Comparison of ENCODE assay signal across 23 cellular contexts in the genomic region with DNA sequence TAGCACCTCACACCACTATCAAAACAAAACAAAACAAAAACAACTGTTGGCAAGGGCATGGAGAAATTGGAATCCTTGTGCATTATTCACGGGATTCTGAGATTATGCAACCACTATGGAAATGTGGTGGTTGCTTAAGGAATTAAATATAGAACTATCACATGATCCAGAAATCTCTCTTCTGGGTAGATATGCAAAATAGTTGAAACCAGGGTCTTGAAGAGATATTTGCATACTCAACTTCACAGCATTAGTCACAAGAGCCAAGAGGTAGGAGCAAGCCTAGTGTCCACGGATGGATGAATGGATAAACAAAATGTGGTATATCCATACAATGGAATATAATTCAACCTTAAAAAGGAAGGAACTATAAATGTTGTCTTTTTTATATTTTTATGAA.
"Had no signal": no experiment of that assay in that cellular context is flagged by ENCODE, and none has a peak within 500 bp of the region (broad histone marks: within the 10 kb centered on the region; RNA-seq: fewer than 3 reads in every experiment).

No MANE protein-coding gene starts in this region.

- H3K27ac Mint-ChIP-seq: activated CD8-positive, alpha-beta T cell treated with anti-CD3 and anti-CD28 coated beads, Interleukin-2, amount 10 ng/mL, durations not matched to agents 7 days and 5 days; activated naive CD4-positive, alpha-beta T cell treated with anti-CD3 and anti-CD28 coated beads, Interleukin-2, amount 50 U/mL, for 72 hours; natural killer cell treated with Interleukin-12 subunit alpha and Interleukin-12 subunit beta and Interleukin-15 and Interleukin-18, amount 100 ng/mL, for 72 hours; type B pancreatic cell; WTC11 had no signal

- H3K4me3 ChIP-seq: body of pancreas, skin epidermis had no signal

- H3K9me3 Mint-ChIP-seq: natural killer cell treated with Interleukin-12 subunit alpha and Interleukin-12 subunit beta and Interleukin-15 and Interleukin-18, amount 100 ng/mL, for 72 hours had no signal

- H3K36me3 Mint-ChIP-seq: natural killer cell treated with Interleukin-12 subunit alpha and Interleukin-12 subunit beta and Interleukin-15 and Interleukin-18, amount 100 ng/mL, for 72 hours had no signal

- ATAC-seq: activated CD8-positive, alpha-beta T cell treated with anti-CD3 and anti-CD28 coated beads, Interleukin-2, amount 10 ng/mL, durations not matched to agents 7 days and 5 days; activated naive CD4-positive, alpha-beta T cell treated with anti-CD3 and anti-CD28 coated beads, Interleukin-2, amount 50 U/mL, for 72 hours; body of pancreas; left ventricle myocardium superior; natural killer cell treated with Interleukin-12 subunit alpha and Interleukin-12 subunit beta and Interleukin-15 and Interleukin-18, amount 100 ng/mL, for 72 hours; stimulated activated naive CD8-positive, alpha-beta T cell treated with anti-CD3 and anti-CD28 coated beads, Interleukin-15, Interleukin-2, amounts not matched to agents 100 U/mL and 50 U/mL, for 24 hours; WTC11 had no signal

- H3K4me3 Mint-ChIP-seq: activated CD8-positive, alpha-beta T cell treated with anti-CD3 and anti-CD28 coated beads, Interleukin-2, amount 10 ng/mL, durations not matched to agents 7 days and 5 days; central memory CD8-positive, alpha-beta T cell; natural killer cell treated with Interleukin-12 subunit alpha and Interleukin-12 subunit beta and Interleukin-15 and Interleukin-18, amount 100 ng/mL, for 72 hours; type B pancreatic cell; WTC11 had no signal

- DNase-seq: activated CD4-positive, alpha-beta T cell treated with anti-CD3 and anti-CD28 coated beads for 48 hours; activated CD8-positive, alpha-beta memory T cell treated with anti-CD3 and anti-CD28 coated beads, Interleukin-2, amount 50 U/mL, for 4 hours; activated CD8-positive, alpha-beta T cell treated with anti-CD3 and anti-CD28 coated beads, Interleukin-2, amount 10 ng/mL, durations not matched to agents 7 days and 5 days; activated effector memory CD4-positive, alpha-beta T cell treated with anti-CD3 and anti-CD28 coated beads, Interleukin-2, amount 50 U/mL, for 16 hours; activated T-cell treated with anti-CD3 and anti-CD28 coated beads, Interleukin-2, amount 50 U/mL, for 48 hours; amniotic stem cell; body of pancreas; cortex of kidney; effector CD8-positive, alpha-beta T cell; foreskin fibroblast; glutamatergic neuron; hypothalamus; left ventricle myocardium superior; mesenchymal stem cell; posterior cingulate gyrus; stimulated activated CD4-positive, alpha-beta T cell treated with anti-CD3 and anti-CD28 coated beads, Interleukin-4, amount 100 ng/mL, for 24 hours; stimulated activated naive CD8-positive, alpha-beta T cell treated with anti-CD3 and anti-CD28 coated beads, Interleukin-15, Interleukin-2, amounts not matched to agents 100 U/mL and 50 U/mL, for 24 hours had no signal

- H3K27me3 Mint-ChIP-seq: central memory CD8-positive, alpha-beta T cell; natural killer cell treated with Interleukin-12 subunit alpha and Interleukin-12 subunit beta and Interleukin-15 and Interleukin-18, amount 100 ng/mL, for 72 hours; type B pancreatic cell had no signal

- H3K27ac ChIP-seq: body of pancreas, skin epidermis had no signal

- H3K27me3 ChIP-seq: body of pancreas had no signal

- H3K9me3 ChIP-seq: body of pancreas had no signal
